Comparison of ENCODE assay signal across 1 cellular context in genomic region chr10:71347587-71348395, GRCh38.
TF ChIP-seq lines count a peak whose summit lies in the region.

No MANE protein-coding gene starts in this region.

TF ChIP-seq in HepG2, 621 proteins besides CTCF, POLR2A, EP300 and RAD21 (continued from another document and continues in another):
- TF ChIP-seq, protein P1, sequence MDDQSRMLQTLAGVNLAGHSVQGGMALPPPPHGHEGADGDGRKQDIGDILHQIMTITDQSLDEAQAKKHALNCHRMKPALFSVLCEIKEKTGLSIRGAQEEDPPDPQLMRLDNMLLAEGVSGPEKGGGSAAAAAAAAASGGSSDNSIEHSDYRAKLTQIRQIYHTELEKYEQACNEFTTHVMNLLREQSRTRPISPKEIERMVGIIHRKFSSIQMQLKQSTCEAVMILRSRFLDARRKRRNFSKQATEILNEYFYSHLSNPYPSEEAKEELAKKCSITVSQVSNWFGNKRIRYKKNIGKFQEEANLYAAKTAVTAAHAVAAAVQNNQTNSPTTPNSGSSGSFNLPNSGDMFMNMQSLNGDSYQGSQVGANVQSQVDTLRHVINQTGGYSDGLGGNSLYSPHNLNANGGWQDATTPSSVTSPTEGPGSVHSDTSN (CRISPR knock-in tag; IDR thresholded peaks at IDR 0.05; ENCODE audit: borderline replicate concordance): no peak
- TF ChIP-seq FOXO1 (CRISPR knock-in tag; IDR thresholded peaks at IDR 0.05) (peak; percentile 79), ARNT (IDR thresholded peaks at IDR 0.05) (no peak), ZNF205 (CRISPR knock-in tag; IDR thresholded peaks at IDR 0.05) (peak; percentile 60; the same call in 1 of the 2 replicates), YY1 (IDR thresholded peaks at IDR 0.05; ENCODE audit: insufficient read depth, insufficient replicate concordance, low read depth, low read length) (peak; percentile 58), ZNF256 (CRISPR knock-in tag; conservative IDR thresholded peaks at IDR 0.05) (no peak), HMG20B (CRISPR knock-in tag; conservative IDR thresholded peaks at IDR 0.05) (peak; percentile 68; the same call in 1 of the 2 replicates), DDIT3 (CRISPR knock-in tag; IDR thresholded peaks at IDR 0.05) (no peak), ZNF670 (CRISPR knock-in tag; IDR thresholded peaks at IDR 0.05; ENCODE audit: borderline replicate concordance) (no peak), ZNF766 (CRISPR knock-in tag; IDR thresholded peaks at IDR 0.05; ENCODE audit: borderline replicate concordance) (peak; percentile 90; the same call in 1 of the 2 replicates), CSRNP1 (CRISPR knock-in tag; IDR thresholded peaks at IDR 0.05) (no peak), ZNF251 (CRISPR knock-in tag; IDR thresholded peaks at IDR 0.05) (no peak), MYC (CRISPR knock-in tag; IDR thresholded peaks at IDR 0.05; ENCODE audit: borderline replicate concordance) (peak; percentile 81; the same call in 1 of the 2 replicates), ZNF556 (CRISPR knock-in tag; IDR thresholded peaks at IDR 0.05; ENCODE audit: borderline replicate concordance) (peak; percentile 79; the same call in 1 of the 2 replicates), GMEB1 (CRISPR knock-in tag; IDR thresholded peaks at IDR 0.05; ENCODE audit: borderline replicate concordance) (no peak), JUND (CRISPR knock-in tag; IDR thresholded peaks at IDR 0.05) (no peak), ZNF33B (CRISPR knock-in tag; IDR thresholded peaks at IDR 0.05) (no peak), MTA3 (CRISPR knock-in tag; IDR thresholded peaks at IDR 0.05) (no peak), ELF4 (CRISPR knock-in tag; IDR thresholded peaks at IDR 0.05; ENCODE audit: borderline replicate concordance) (no peak), KAT2B (IDR thresholded peaks at IDR 0.05; ENCODE audit: borderline replicate concordance, low read depth, low read length) (no peak), ZNF724P (CRISPR knock-in tag; IDR thresholded peaks at IDR 0.05; ENCODE audit: borderline replicate concordance) (no peak), ARHGAP35 (CRISPR knock-in tag; IDR thresholded peaks at IDR 0.05; ENCODE audit: borderline replicate concordance) (0 out of 2 replicates have a peak, but pooled peaks have one; percentile 64), HOXA3 (CRISPR knock-in tag; IDR thresholded peaks at IDR 0.05) (peak; percentile 80), BORCS8-MEF2B (CRISPR knock-in tag; IDR thresholded peaks at IDR 0.05) (no peak), GATAD2A (CRISPR knock-in tag; IDR thresholded peaks at IDR 0.05) (peak; percentile 84)
- TF ChIP-seq, protein P2, sequence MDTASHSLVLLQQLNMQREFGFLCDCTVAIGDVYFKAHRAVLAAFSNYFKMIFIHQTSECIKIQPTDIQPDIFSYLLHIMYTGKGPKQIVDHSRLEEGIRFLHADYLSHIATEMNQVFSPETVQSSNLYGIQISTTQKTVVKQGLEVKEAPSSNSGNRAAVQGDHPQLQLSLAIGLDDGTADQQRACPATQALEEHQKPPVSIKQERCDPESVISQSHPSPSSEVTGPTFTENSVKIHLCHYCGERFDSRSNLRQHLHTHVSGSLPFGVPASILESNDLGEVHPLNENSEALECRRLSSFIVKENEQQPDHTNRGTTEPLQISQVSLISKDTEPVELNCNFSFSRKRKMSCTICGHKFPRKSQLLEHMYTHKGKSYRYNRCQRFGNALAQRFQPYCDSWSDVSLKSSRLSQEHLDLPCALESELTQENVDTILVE (CRISPR knock-in tag; IDR thresholded peaks at IDR 0.05): peak; percentile 57; the same call in 1 of the 2 replicates
- TF ChIP-seq, protein P3, sequence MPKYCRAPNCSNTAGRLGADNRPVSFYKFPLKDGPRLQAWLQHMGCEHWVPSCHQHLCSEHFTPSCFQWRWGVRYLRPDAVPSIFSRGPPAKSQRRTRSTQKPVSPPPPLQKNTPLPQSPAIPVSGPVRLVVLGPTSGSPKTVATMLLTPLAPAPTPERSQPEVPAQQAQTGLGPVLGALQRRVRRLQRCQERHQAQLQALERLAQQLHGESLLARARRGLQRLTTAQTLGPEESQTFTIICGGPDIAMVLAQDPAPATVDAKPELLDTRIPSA (CRISPR knock-in tag; IDR thresholded peaks at IDR 0.05; ENCODE audit: borderline replicate concordance): no peak
- TF ChIP-seq, protein P4, sequence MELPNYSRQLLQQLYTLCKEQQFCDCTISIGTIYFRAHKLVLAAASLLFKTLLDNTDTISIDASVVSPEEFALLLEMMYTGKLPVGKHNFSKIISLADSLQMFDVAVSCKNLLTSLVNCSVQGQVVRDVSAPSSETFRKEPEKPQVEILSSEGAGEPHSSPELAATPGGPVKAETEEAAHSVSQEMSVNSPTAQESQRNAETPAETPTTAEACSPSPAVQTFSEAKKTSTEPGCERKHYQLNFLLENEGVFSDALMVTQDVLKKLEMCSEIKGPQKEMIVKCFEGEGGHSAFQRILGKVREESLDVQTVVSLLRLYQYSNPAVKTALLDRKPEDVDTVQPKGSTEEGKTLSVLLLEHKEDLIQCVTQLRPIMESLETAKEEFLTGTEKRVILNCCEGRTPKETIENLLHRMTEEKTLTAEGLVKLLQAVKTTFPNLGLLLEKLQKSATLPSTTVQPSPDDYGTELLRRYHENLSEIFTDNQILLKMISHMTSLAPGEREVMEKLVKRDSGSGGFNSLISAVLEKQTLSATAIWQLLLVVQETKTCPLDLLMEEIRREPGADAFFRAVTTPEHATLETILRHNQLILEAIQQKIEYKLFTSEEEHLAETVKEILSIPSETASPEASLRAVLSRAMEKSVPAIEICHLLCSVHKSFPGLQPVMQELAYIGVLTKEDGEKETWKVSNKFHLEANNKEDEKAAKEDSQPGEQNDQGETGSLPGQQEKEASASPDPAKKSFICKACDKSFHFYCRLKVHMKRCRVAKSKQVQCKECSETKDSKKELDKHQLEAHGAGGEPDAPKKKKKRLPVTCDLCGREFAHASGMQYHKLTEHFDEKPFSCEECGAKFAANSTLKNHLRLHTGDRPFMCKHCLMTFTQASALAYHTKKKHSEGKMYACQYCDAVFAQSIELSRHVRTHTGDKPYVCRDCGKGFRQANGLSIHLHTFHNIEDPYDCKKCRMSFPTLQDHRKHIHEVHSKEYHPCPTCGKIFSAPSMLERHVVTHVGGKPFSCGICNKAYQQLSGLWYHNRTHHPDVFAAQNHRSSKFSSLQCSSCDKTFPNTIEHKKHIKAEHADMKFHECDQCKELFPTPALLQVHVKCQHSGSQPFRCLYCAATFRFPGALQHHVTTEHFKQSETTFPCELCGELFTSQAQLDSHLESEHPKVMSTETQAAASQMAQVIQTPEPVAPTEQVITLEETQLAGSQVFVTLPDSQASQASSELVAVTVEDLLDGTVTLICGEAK (IDR thresholded peaks at IDR 0.05): no peak
- TF ChIP-seq, protein P4 (CRISPR knock-in tag; IDR thresholded peaks at IDR 0.05): peak; percentile 79; the same call in 1 of the 2 replicates
- TF ChIP-seq, protein P5, sequence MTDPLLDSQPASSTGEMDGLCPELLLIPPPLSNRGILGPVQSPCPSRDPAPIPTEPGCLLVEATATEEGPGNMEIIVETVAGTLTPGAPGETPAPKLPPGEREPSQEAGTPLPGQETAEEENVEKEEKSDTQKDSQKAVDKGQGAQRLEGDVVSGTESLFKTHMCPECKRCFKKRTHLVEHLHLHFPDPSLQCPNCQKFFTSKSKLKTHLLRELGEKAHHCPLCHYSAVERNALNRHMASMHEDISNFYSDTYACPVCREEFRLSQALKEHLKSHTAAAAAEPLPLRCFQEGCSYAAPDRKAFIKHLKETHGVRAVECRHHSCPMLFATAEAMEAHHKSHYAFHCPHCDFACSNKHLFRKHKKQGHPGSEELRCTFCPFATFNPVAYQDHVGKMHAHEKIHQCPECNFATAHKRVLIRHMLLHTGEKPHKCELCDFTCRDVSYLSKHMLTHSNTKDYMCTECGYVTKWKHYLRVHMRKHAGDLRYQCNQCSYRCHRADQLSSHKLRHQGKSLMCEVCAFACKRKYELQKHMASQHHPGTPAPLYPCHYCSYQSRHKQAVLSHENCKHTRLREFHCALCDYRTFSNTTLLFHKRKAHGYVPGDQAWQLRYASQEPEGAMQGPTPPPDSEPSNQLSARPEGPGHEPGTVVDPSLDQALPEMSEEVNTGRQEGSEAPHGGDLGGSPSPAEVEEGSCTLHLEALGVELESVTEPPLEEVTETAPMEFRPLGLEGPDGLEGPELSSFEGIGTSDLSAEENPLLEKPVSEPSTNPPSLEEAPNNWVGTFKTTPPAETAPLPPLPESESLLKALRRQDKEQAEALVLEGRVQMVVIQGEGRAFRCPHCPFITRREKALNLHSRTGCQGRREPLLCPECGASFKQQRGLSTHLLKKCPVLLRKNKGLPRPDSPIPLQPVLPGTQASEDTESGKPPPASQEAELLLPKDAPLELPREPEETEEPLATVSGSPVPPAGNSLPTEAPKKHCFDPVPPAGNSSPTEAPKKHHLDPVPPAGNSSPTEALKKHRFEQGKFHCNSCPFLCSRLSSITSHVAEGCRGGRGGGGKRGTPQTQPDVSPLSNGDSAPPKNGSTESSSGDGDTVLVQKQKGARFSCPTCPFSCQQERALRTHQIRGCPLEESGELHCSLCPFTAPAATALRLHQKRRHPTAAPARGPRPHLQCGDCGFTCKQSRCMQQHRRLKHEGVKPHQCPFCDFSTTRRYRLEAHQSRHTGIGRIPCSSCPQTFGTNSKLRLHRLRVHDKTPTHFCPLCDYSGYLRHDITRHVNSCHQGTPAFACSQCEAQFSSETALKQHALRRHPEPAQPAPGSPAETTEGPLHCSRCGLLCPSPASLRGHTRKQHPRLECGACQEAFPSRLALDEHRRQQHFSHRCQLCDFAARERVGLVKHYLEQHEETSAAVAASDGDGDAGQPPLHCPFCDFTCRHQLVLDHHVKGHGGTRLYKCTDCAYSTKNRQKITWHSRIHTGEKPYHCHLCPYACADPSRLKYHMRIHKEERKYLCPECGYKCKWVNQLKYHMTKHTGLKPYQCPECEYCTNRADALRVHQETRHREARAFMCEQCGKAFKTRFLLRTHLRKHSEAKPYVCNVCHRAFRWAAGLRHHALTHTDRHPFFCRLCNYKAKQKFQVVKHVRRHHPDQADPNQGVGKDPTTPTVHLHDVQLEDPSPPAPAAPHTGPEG (CRISPR knock-in tag; IDR thresholded peaks at IDR 0.05): peak; percentile 86
- TF ChIP-seq, protein P6, sequence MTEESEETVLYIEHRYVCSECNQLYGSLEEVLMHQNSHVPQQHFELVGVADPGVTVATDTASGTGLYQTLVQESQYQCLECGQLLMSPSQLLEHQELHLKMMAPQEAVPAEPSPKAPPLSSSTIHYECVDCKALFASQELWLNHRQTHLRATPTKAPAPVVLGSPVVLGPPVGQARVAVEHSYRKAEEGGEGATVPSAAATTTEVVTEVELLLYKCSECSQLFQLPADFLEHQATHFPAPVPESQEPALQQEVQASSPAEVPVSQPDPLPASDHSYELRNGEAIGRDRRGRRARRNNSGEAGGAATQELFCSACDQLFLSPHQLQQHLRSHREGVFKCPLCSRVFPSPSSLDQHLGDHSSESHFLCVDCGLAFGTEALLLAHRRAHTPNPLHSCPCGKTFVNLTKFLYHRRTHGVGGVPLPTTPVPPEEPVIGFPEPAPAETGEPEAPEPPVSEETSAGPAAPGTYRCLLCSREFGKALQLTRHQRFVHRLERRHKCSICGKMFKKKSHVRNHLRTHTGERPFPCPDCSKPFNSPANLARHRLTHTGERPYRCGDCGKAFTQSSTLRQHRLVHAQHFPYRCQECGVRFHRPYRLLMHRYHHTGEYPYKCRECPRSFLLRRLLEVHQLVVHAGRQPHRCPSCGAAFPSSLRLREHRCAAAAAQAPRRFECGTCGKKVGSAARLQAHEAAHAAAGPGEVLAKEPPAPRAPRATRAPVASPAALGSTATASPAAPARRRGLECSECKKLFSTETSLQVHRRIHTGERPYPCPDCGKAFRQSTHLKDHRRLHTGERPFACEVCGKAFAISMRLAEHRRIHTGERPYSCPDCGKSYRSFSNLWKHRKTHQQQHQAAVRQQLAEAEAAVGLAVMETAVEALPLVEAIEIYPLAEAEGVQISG (CRISPR knock-in tag; IDR thresholded peaks at IDR 0.05): peak; percentile 75
